ENCODE assay signal across 1 cellular context in genomic region chr2:128317186-128317897, GRCh38.
TF ChIP-seq lines count a peak whose summit lies in the region.

No MANE protein-coding gene starts in this region.

TF ChIP-seq in HepG2, 621 proteins besides CTCF, POLR2A, EP300 and RAD21 (continued from another document and continues in another):
- TF ChIP-seq ZNF577 (CRISPR knock-in tag; IDR thresholded peaks at IDR 0.05; ENCODE audit: borderline replicate concordance, low read depth): no peak
- no peak for TF ChIP-seq ZNF777 (CRISPR knock-in tag; IDR thresholded peaks at IDR 0.05)
- 0 out of 2 replicates have a peak, but pooled peaks have one; percentile 14 for TF ChIP-seq ZIK1 (CRISPR knock-in tag; IDR thresholded peaks at IDR 0.05; ENCODE audit: borderline replicate concordance, low read depth)
- no peak for TF ChIP-seq ZNF775 (CRISPR knock-in tag; IDR thresholded peaks at IDR 0.05; ENCODE audit: borderline replicate concordance)
- TF ChIP-seq HMGA1 (CRISPR knock-in tag; conservative IDR thresholded peaks at IDR 0.05): no peak
- TF ChIP-seq, protein P1, sequence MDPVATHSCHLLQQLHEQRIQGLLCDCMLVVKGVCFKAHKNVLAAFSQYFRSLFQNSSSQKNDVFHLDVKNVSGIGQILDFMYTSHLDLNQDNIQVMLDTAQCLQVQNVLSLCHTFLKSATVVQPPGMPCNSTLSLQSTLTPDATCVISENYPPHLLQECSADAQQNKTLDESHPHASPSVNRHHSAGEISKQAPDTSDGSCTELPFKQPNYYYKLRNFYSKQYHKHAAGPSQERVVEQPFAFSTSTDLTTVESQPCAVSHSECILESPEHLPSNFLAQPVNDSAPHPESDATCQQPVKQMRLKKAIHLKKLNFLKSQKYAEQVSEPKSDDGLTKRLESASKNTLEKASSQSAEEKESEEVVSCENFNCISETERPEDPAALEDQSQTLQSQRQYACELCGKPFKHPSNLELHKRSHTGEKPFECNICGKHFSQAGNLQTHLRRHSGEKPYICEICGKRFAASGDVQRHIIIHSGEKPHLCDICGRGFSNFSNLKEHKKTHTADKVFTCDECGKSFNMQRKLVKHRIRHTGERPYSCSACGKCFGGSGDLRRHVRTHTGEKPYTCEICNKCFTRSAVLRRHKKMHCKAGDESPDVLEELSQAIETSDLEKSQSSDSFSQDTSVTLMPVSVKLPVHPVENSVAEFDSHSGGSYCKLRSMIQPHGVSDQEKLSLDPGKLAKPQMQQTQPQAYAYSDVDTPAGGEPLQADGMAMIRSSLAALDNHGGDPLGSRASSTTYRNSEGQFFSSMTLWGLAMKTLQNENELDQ (CRISPR knock-in tag; IDR thresholded peaks at IDR 0.05; ENCODE audit: borderline replicate concordance): no peak
- peak; percentile 78; the same call in 1 of the 2 replicates for TF ChIP-seq PAX8 (CRISPR knock-in tag; IDR thresholded peaks at IDR 0.05; ENCODE audit: borderline replicate concordance)
- no peak for TF ChIP-seq ZNF878 (CRISPR knock-in tag; IDR thresholded peaks at IDR 0.05)
- TF ChIP-seq, protein P2, sequence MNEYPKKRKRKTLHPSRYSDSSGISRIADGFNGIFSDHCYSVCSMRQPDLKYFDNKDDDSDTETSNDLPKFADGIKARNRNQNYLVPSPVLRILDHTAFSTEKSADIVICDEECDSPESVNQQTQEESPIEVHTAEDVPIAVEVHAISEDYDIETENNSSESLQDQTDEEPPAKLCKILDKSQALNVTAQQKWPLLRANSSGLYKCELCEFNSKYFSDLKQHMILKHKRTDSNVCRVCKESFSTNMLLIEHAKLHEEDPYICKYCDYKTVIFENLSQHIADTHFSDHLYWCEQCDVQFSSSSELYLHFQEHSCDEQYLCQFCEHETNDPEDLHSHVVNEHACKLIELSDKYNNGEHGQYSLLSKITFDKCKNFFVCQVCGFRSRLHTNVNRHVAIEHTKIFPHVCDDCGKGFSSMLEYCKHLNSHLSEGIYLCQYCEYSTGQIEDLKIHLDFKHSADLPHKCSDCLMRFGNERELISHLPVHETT (CRISPR knock-in tag; conservative IDR thresholded peaks at IDR 0.05): no peak
- no peak for TF ChIP-seq ZNF468 (CRISPR knock-in tag; IDR thresholded peaks at IDR 0.05)
- TF ChIP-seq ARID4A (CRISPR knock-in tag; IDR thresholded peaks at IDR 0.05; ENCODE audit: borderline replicate concordance): peak; percentile 75
- TF ChIP-seq ZXDC (CRISPR knock-in tag; IDR thresholded peaks at IDR 0.05): no peak
- no peak for TF ChIP-seq ZNF614 (CRISPR knock-in tag; IDR thresholded peaks at IDR 0.05; ENCODE audit: borderline replicate concordance)
- 0 out of 2 replicates have a peak, but pooled peaks have one; percentile 46 for TF ChIP-seq SSRP1 (CRISPR knock-in tag; IDR thresholded peaks at IDR 0.05)
- no peak for TF ChIP-seq SKI (IDR thresholded peaks at IDR 0.05; ENCODE audit: partially characterized antibody)
- TF ChIP-seq KLF6 (CRISPR knock-in tag; IDR thresholded peaks at IDR 0.05): no peak
- no peak for TF ChIP-seq NPAS2 (CRISPR knock-in tag; IDR thresholded peaks at IDR 0.05; ENCODE audit: borderline replicate concordance)
- TF ChIP-seq SMAD1 (CRISPR knock-in tag; IDR thresholded peaks at IDR 0.05; ENCODE audit: borderline replicate concordance, low read depth): no peak
- 0 out of 2 replicates have a peak, but pooled peaks have one; percentile 9 for TF ChIP-seq ZNF263 (CRISPR knock-in tag; IDR thresholded peaks at IDR 0.05)
- TF ChIP-seq ZNF496 (CRISPR knock-in tag; IDR thresholded peaks at IDR 0.05; ENCODE audit: insufficient replicate concordance): no peak
- TF ChIP-seq HOXA3 (CRISPR knock-in tag; IDR thresholded peaks at IDR 0.05): peak; percentile 43; the same call in 1 of the 2 replicates
- TF ChIP-seq, protein P3, sequence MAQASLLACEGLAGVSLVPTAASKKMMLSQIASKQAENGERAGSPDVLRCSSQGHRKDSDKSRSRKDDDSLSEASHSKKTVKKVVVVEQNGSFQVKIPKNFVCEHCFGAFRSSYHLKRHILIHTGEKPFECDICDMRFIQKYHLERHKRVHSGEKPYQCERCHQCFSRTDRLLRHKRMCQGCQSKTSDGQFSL (CRISPR knock-in tag; IDR thresholded peaks at IDR 0.05): no peak
- no peak for TF ChIP-seq NAIF1 (CRISPR knock-in tag; IDR thresholded peaks at IDR 0.05; ENCODE audit: borderline replicate concordance)
- TF ChIP-seq, protein P4, sequence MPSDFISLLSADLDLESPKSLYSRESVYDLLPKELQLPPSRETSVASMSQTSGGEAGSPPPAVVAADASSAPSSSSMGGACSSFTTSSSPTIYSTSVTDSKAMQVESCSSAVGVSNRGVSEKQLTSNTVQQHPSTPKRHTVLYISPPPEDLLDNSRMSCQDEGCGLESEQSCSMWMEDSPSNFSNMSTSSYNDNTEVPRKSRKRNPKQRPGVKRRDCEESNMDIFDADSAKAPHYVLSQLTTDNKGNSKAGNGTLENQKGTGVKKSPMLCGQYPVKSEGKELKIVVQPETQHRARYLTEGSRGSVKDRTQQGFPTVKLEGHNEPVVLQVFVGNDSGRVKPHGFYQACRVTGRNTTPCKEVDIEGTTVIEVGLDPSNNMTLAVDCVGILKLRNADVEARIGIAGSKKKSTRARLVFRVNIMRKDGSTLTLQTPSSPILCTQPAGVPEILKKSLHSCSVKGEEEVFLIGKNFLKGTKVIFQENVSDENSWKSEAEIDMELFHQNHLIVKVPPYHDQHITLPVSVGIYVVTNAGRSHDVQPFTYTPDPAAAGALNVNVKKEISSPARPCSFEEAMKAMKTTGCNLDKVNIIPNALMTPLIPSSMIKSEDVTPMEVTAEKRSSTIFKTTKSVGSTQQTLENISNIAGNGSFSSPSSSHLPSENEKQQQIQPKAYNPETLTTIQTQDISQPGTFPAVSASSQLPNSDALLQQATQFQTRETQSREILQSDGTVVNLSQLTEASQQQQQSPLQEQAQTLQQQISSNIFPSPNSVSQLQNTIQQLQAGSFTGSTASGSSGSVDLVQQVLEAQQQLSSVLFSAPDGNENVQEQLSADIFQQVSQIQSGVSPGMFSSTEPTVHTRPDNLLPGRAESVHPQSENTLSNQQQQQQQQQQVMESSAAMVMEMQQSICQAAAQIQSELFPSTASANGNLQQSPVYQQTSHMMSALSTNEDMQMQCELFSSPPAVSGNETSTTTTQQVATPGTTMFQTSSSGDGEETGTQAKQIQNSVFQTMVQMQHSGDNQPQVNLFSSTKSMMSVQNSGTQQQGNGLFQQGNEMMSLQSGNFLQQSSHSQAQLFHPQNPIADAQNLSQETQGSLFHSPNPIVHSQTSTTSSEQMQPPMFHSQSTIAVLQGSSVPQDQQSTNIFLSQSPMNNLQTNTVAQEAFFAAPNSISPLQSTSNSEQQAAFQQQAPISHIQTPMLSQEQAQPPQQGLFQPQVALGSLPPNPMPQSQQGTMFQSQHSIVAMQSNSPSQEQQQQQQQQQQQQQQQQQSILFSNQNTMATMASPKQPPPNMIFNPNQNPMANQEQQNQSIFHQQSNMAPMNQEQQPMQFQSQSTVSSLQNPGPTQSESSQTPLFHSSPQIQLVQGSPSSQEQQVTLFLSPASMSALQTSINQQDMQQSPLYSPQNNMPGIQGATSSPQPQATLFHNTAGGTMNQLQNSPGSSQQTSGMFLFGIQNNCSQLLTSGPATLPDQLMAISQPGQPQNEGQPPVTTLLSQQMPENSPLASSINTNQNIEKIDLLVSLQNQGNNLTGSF (CRISPR knock-in tag; IDR thresholded peaks at IDR 0.05): no peak
- 0 out of 2 replicates have a peak, but pooled peaks have one; percentile 24 for TF ChIP-seq ZNF609 (CRISPR knock-in tag; IDR thresholded peaks at IDR 0.05; ENCODE audit: borderline replicate concordance)
- TF ChIP-seq, protein P5, sequence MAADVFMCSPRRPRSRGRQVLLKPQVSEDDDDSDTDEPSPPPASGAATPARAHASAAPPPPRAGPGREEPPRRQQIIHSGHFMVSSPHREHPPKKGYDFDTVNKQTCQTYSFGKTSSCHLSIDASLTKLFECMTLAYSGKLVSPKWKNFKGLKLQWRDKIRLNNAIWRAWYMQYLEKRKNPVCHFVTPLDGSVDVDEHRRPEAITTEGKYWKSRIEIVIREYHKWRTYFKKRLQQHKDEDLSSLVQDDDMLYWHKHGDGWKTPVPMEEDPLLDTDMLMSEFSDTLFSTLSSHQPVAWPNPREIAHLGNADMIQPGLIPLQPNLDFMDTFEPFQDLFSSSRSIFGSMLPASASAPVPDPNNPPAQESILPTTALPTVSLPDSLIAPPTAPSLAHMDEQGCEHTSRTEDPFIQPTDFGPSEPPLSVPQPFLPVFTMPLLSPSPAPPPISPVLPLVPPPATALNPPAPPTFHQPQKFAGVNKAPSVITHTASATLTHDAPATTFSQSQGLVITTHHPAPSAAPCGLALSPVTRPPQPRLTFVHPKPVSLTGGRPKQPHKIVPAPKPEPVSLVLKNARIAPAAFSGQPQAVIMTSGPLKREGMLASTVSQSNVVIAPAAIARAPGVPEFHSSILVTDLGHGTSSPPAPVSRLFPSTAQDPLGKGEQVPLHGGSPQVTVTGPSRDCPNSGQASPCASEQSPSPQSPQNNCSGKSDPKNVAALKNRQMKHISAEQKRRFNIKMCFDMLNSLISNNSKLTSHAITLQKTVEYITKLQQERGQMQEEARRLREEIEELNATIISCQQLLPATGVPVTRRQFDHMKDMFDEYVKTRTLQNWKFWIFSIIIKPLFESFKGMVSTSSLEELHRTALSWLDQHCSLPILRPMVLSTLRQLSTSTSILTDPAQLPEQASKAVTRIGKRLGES (CRISPR knock-in tag; IDR thresholded peaks at IDR 0.05; ENCODE audit: borderline replicate concordance): no peak
- TF ChIP-seq ZNF138 (CRISPR knock-in tag; IDR thresholded peaks at IDR 0.05; ENCODE audit: low read depth): no peak
- no peak for TF ChIP-seq DDIT3 (CRISPR knock-in tag; IDR thresholded peaks at IDR 0.05)
- TF ChIP-seq CEBPB (IDR thresholded peaks at IDR 0.05; ENCODE audit: borderline replicate concordance, low read depth, low read length): no peak
